Comparison of ENCODE assay signal across 1 cellular context in genomic region chr6:41964201-41964887, GRCh38.
TF ChIP-seq lines count a peak whose summit lies in the region.

No MANE protein-coding gene starts in this region.

TF ChIP-seq in IMR-90, 13 proteins besides CTCF, POLR2A, EP300 and RAD21:
- TF ChIP-seq CEBPB (IDR thresholded peaks at IDR 0.05; ENCODE audit: low read depth, low read length) = no peak
- no peak for TF ChIP-seq RCOR1 (IDR thresholded peaks at IDR 0.05; ENCODE audit: insufficient replicate concordance, low read length)
- TF ChIP-seq MAZ (IDR thresholded peaks at IDR 0.05; ENCODE audit: borderline replicate concordance, low read depth, low read length) = no peak
- no peak for TF ChIP-seq CHD1 (IDR thresholded peaks at IDR 0.05; ENCODE audit: low read depth, low read length)
- TF ChIP-seq, protein P1, sequence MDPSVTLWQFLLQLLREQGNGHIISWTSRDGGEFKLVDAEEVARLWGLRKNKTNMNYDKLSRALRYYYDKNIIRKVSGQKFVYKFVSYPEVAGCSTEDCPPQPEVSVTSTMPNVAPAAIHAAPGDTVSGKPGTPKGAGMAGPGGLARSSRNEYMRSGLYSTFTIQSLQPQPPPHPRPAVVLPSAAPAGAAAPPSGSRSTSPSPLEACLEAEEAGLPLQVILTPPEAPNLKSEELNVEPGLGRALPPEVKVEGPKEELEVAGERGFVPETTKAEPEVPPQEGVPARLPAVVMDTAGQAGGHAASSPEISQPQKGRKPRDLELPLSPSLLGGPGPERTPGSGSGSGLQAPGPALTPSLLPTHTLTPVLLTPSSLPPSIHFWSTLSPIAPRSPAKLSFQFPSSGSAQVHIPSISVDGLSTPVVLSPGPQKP (IDR thresholded peaks at IDR 0.05; ENCODE audit: borderline replicate concordance, low read depth, low read length) = no peak
- no peak for TF ChIP-seq USF2 (IDR thresholded peaks at IDR 0.05; ENCODE audit: low read depth, low read length)
- TF ChIP-seq BHLHE40 (IDR thresholded peaks at IDR 0.05; ENCODE audit: low read depth, low read length) = no peak
- no peak for TF ChIP-seq MXI1 (IDR thresholded peaks at IDR 0.05; ENCODE audit: borderline replicate concordance, low read depth, low read length)
- TF ChIP-seq SMC3 (IDR thresholded peaks at IDR 0.05; ENCODE audit: low read depth, low read length) = no peak
- TF ChIP-seq MAFK (IDR thresholded peaks at IDR 0.05; ENCODE audit: low read depth, low read length) = no peak
- TF ChIP-seq RFX5 (IDR thresholded peaks at IDR 0.05; ENCODE audit: low read depth, low read length) = no peak
- TF ChIP-seq NFE2L2 (IDR thresholded peaks at IDR 0.05; ENCODE audit: low read depth, low read length) = no peak
- TF ChIP-seq FOS (IDR thresholded peaks at IDR 0.05; ENCODE audit: low read depth, low read length) = no peak
